8 cellular contexts compared by ENCODE assay signal in genomic region chr1:184755226-184756065, GRCh38. TPM values are rescaled to one million over a fixed set of nuclear protein-coding genes. Genes with fewer than 3 reads are reported as not detected.
DNase-seq lines count a peak whose midpoint lies in the region; ATAC-seq and TF ChIP-seq lines count a peak whose summit lies in the region.

No MANE protein-coding gene starts in this region.

- H3F3A ChIP-seq in SK-N-SH (replicated peaks; ENCODE audit: insufficient read depth): peaks cover 4% of the 10 kb centered on the region

- no peaks in the 10 kb centered on the region for H3K27me3 ChIP-seq in SK-N-SH (ENCODE audit: insufficient read depth)
- no peaks in the 10 kb centered on the region for H3K27me3 ChIP-seq in lung (ENCODE audit: control insufficient read depth, insufficient read depth)
- no peaks in the 10 kb centered on the region for H3K27me3 ChIP-seq in thoracic aorta (replicated peaks; ENCODE audit: insufficient read depth)

- no peaks in the 10 kb centered on the region for H3K36me3 ChIP-seq in SK-N-SH (replicated peaks in 1 of 2; ENCODE audit: control insufficient read depth in 1 of 2, insufficient read depth in 2 of 2, low read length in 1 of 2)
- H3K36me3 ChIP-seq in lung (ENCODE audit: control insufficient read depth in 2 of 2, insufficient read depth in 2 of 2, low read length in 2 of 2): no peaks in the 10 kb centered on the region
- H3K36me3 ChIP-seq in thoracic aorta: no peaks in the 10 kb centered on the region

- TF ChIP-seq CTCF in SK-N-SH (IDR thresholded peaks at IDR 0.05) (no peak), coronary artery (IDR thresholded peaks at IDR 0.05) (no peak), lung (IDR thresholded peaks at IDR 0.05; ENCODE audit: control extremely low read depth, extremely low read depth) (no peak), thoracic aorta (IDR thresholded peaks at IDR 0.05) (no peak)

- 0 out of 2 replicates have a peak, but pooled peaks cover 5% of the 10 kb centered on the region for H4K20me1 ChIP-seq in SK-N-SH (ENCODE audit: insufficient read depth)

- peaks cover 32% of the 10 kb centered on the region for H3K79me2 ChIP-seq in SK-N-SH (ENCODE audit: insufficient read depth)

- H3K4me3 ChIP-seq in SK-N-SH (ENCODE audit: low read depth in 2 of 2, low read length in 1 of 2) (peak overlapping the region; percentile 62 to 98), coronary artery (peak overlapping the region; percentile 97), lung (peak overlapping the region; percentile 61), thoracic aorta (peak overlapping the region; percentile 90)

- H3K4me1 ChIP-seq in SK-N-SH (ENCODE audit: control insufficient read depth in 1 of 2, insufficient read depth in 2 of 2, low read depth in 1 of 2, low read length in 1 of 2): peaks cover 0 to 11% of the 10 kb centered on the region in 2 experiments; a peak in 2 of 4 replicates
- H3K4me1 ChIP-seq in lung (ENCODE audit: control insufficient read depth in 2 of 2, insufficient read depth in 2 of 2, low read length in 2 of 2): peaks cover 0 to 2% of the 10 kb centered on the region in 2 donors
- H3K4me1 ChIP-seq in thoracic aorta (ENCODE audit: control insufficient read depth in 1 of 2, low read depth in 2 of 2): peaks cover 10 to 18% of the 10 kb centered on the region in 2 donors

- DNase-seq in stimulated activated CD4-positive, alpha-beta T cell treated with anti-CD3 and anti-CD28 coated beads, Interleukin-4, amount 100 ng/mL, for 1 hour: peak; percentile 15
- DNase-seq in stimulated activated CD4-positive, alpha-beta T cell treated with anti-CD3 and anti-CD28 coated beads, Interleukin-4, amount 100 ng/mL, for 4 hours: no peak
- DNase-seq in SK-N-SH: peak; percentile 16
- no peak for DNase-seq in coronary artery (ENCODE audit: low spot score)
- DNase-seq in lung (ENCODE audit: low spot score): no peak
- DNase-seq in thoracic aorta (ENCODE audit: low spot score): no peak
- no peak for DNase-seq in retina

- TF ChIP-seq RAD21 in SK-N-SH (IDR thresholded peaks at IDR 0.05; ENCODE audit: low read length): no peak

- H3K9me3 ChIP-seq in SK-N-SH (no peaks in the 10 kb centered on the region), lung (ENCODE audit: control insufficient read depth in 2 of 2, insufficient read depth in 1 of 2, low read length in 1 of 2) (no peaks in the 10 kb centered on the region), thoracic aorta (no peaks in the 10 kb centered on the region)

- no peak for TF ChIP-seq EP300 in SK-N-SH (IDR thresholded peaks at IDR 0.05; ENCODE audit: borderline replicate concordance in 1 of 2, low read depth in 1 of 2, low read length in 1 of 2)

- CTCF ChIA-PET in SK-N-SH (lab: Yijun Ruan, JAX): interaction anchor here (0.9 to 1.4 kb wide), 3 partner anchors 9 to 415 kb away, joined by 3 to 5 read pairs (median 3); no protein-coding TSS in a partner anchor

- peak overlapping the region; percentile 38 for H3K9ac ChIP-seq in SK-N-SH

- POLR2A ChIA-PET in SK-N-SH (lab: Yijun Ruan, JAX): no interaction called here

- H3K27ac ChIP-seq in SK-N-SH (ENCODE audit: low read depth in 2 of 2, low read length in 1 of 2) (peak overlapping the region; percentile 58 to 85; a peak in 3 of 4 replicates), coronary artery (peak overlapping the region; percentile 95 to 98), lung (ENCODE audit: low read depth in 1 of 2, low read length in 1 of 2) (peak overlapping the region; percentile 55 to 73), thoracic aorta (peak overlapping the region; percentile 58 to 68)

- H2AFZ ChIP-seq in SK-N-SH (ENCODE audit: low read depth): peak overlapping the region; percentile 89

- 4% methylated on average over 22 of the region's 27 CpGs for WGBS in SK-N-SH (ENCODE audit: low lambda C conversion rate)
- 2 to 4% methylated on average over 27 of the region's 27 CpGs for WGBS in lung, 2 donors

- H3K9me2 ChIP-seq in SK-N-SH: no peaks in the 10 kb centered on the region

- ATAC-seq in HG02943 (IDR thresholded peaks at IDR 0.05; ENCODE audit: low read depth, unreplicated experiment): peak; percentile 5
- peak; percentile 7 for ATAC-seq in lung (ENCODE audit: insufficient read depth, low FRiP score)
- ATAC-seq in thoracic aorta (ENCODE audit: insufficient number of reproducible peaks, low FRiP score, low read depth): peak; percentile 35

- peak overlapping the region; percentile 83 for H3K4me2 ChIP-seq in SK-N-SH

TF ChIP-seq in SK-N-SH, 30 proteins besides CTCF, POLR2A, EP300 and RAD21:
- TF ChIP-seq MXI1 (IDR thresholded peaks at IDR 0.05; ENCODE audit: low read depth, low read length): peak; percentile 63; the same call in 1 of the 2 replicates
- TF ChIP-seq RCOR1 (IDR thresholded peaks at IDR 0.05; ENCODE audit: low read length): no peak
- TF ChIP-seq GABPA (IDR thresholded peaks at IDR 0.05; ENCODE audit: low read depth): no peak
- no peak for TF ChIP-seq GATA2 (CRISPR knock-in tag; IDR thresholded peaks at IDR 0.05)
- TF ChIP-seq JUND (IDR thresholded peaks at IDR 0.05): no peak
- TF ChIP-seq RFX5 (IDR thresholded peaks at IDR 0.05; ENCODE audit: low read length): no peak
- TF ChIP-seq MAX (IDR thresholded peaks at IDR 0.05; ENCODE audit: low read depth): peak; percentile 91
- no peak for TF ChIP-seq EZH2phosphoT487 (IDR thresholded peaks at IDR 0.05; ENCODE audit: borderline replicate concordance, low read depth)
- TF ChIP-seq MEF2A (IDR thresholded peaks at IDR 0.05; ENCODE audit: borderline replicate concordance, low read depth): no peak
- no peak for TF ChIP-seq NFIC (IDR thresholded peaks at IDR 0.05; ENCODE audit: borderline replicate concordance)
- TF ChIP-seq ZBTB33 (IDR thresholded peaks at IDR 0.05; ENCODE audit: borderline replicate concordance, low read depth): no peak
- TF ChIP-seq FOXJ3 (CRISPR knock-in tag; IDR thresholded peaks at IDR 0.05): no peak
- 0 out of 2 replicates have a peak, but pooled peaks have one; percentile 14 for TF ChIP-seq SIN3A (IDR thresholded peaks at IDR 0.05; ENCODE audit: borderline replicate concordance, low read depth, low read length)

RNA-seq across cellular contexts. Expression of gene EDEM3, which starts 0.8 kb away (rescaled TPM):
- polyA plus RNA-seq in SK-N-SH (2012; rRNA removed) (28.6 and 37.2 TPM in 2 replicates), lung (10 to 100 TPM; 12.2 to 13.3 TPM)
- 34.7 and 42.6 TPM in 2 replicates for polyA plus RNA-seq in SK-N-SH (2012; cell fraction: cytosol; rRNA removed)
- 16.2 and 48.0 TPM in 2 replicates for polyA plus RNA-seq in SK-N-SH (2012; cell fraction: nucleus; rRNA removed)
- total RNA-seq in lung (10 to 100 TPM; 28.8 to 54.9 TPM), thoracic aorta (10 to 100 TPM; 44.0 to 71.5 TPM)

Comparison
In these comparisons a context has a peak if more than half of its experiments do, and no peak if none do; other contexts are left out.
1. DNase-seq: peak in stimulated activated CD4-positive, alpha-beta T cell treated with anti-CD3 and anti-CD28 coated beads, Interleukin-4, amount 100 ng/mL, for 1 hour (single experiment) and SK-N-SH (single experiment); none in stimulated activated CD4-positive, alpha-beta T cell treated with anti-CD3 and anti-CD28 coated beads, Interleukin-4, amount 100 ng/mL, for 4 hours (0 of 2), coronary artery (single experiment), lung (single experiment), thoracic aorta (single experiment) and retina (single experiment).
2. Peak in every context shown above with its lines, with median percentiles within 50 percentile points of each other: ATAC-seq, H3K27ac ChIP-seq and H3K4me3 ChIP-seq.